ENCODE assay signal across 23 cellular contexts in the genomic region with DNA sequence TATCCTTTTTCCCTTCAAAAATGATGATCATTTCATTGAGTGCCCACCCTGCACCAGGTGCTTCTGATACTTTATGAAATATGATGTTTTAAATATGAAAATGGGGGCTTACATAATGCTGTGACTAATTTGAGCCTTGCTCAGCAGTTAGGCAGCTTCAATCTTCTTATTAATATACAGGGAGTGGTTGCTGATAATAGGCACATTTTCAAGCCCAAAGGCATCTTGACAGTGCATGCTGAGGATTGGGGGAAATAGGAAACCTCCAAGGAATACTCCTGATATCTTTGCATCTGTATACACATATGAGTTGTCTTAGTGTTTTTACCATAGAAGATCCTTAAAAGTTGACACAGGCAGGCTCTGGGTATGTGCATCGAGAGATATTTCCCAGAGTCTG.
"Had no signal": no experiment of that assay in that cellular context is flagged by ENCODE, and none has a peak within 500 bp of the region (broad histone marks: within the 10 kb centered on the region; RNA-seq: fewer than 3 reads in every experiment).

No MANE protein-coding gene starts in this region.

- H3K9me3 Mint-ChIP-seq: endodermal cell had no signal

- H3K27me3 Mint-ChIP-seq: dendritic cell treated with granulocyte-macrophage colony-stimulating factor and Interleukin-4, amounts not matched to agents 40 ng/mL and 50 ng/mL, for 4 days had no signal

- H3K36me3 ChIP-seq: colonic mucosa, esophagus muscularis mucosa, esophagus squamous epithelium, gastrocnemius medialis, gastroesophageal sphincter, heart left ventricle, heart right ventricle had no signal

- H3K4me3 Mint-ChIP-seq: dendritic cell treated with granulocyte-macrophage colony-stimulating factor and Interleukin-4, amounts not matched to agents 40 ng/mL and 50 ng/mL, for 4 days; effector memory CD8-positive, alpha-beta T cell; endodermal cell had no signal

- H3K27me3 ChIP-seq: colonic mucosa, esophagus muscularis mucosa, esophagus squamous epithelium, gastrocnemius medialis had no signal

- H3K4me1 ChIP-seq: colonic mucosa, esophagus muscularis mucosa, esophagus squamous epithelium, foreskin keratinocyte, gastrocnemius medialis, gastroesophageal sphincter, heart left ventricle, heart right ventricle had no signal

- ATAC-seq: effector memory CD8-positive, alpha-beta T cell; esophagus mucosa; foreskin keratinocyte; gastrocnemius medialis; gastroesophageal sphincter; heart left ventricle; heart right ventricle had no signal

- H3K4me1 Mint-ChIP-seq: endodermal cell had no signal

- H3K27ac ChIP-seq: colonic mucosa, coronary artery, dorsolateral prefrontal cortex, epithelial cell of prostate, esophagus muscularis mucosa, esophagus squamous epithelium, foreskin keratinocyte, gastrocnemius medialis, gastroesophageal sphincter, heart left ventricle, heart right ventricle had no signal

- H3K4me3 ChIP-seq: colonic mucosa, coronary artery, dorsolateral prefrontal cortex, esophagus muscularis mucosa, esophagus squamous epithelium, gastrocnemius medialis, gastroesophageal sphincter, heart left ventricle, heart right ventricle had no signal

- H3K27ac Mint-ChIP-seq: dendritic cell treated with granulocyte-macrophage colony-stimulating factor and Interleukin-4, amounts not matched to agents 40 ng/mL and 50 ng/mL, for 4 days; effector memory CD8-positive, alpha-beta T cell; endodermal cell had no signal

- DNase-seq: colonic mucosa; cortex of kidney; dermis blood vessel endothelial cell; dorsolateral prefrontal cortex; effector CD4-positive, alpha-beta T cell; effector CD8-positive, alpha-beta T cell; effector memory CD4-positive, alpha-beta T cell; effector memory CD8-positive, alpha-beta T cell; endodermal cell; erythroblast; esophagus squamous epithelium; foreskin fibroblast; foreskin keratinocyte; foreskin melanocyte; gastrocnemius medialis; heart left ventricle; heart right ventricle had no signal

- H3K9me3 ChIP-seq: colonic mucosa, esophagus muscularis mucosa, esophagus squamous epithelium, gastrocnemius medialis, gastroesophageal sphincter, heart left ventricle, heart right ventricle had no signal
